ENCODE assay signal across 21 cellular contexts in the genomic region with DNA sequence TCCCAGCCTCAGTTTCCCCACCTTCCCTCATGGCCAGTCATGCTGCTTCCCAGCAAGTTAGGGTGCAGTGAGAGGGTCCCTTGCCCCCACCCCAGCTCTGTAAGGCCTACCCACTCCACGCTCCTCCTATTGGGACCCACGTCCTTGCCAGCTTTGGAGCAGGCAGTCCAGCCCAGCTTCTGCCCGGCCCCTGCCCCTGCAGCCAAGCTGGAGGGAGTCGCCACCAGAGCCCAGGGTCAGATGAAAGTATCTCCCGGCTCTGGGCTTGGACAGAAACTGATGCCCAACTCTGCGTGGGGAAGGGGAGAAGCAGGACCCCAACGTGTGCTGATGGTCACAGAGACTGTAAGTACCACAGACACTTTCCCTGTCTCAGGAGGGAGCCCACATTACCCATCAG.
"Had no signal": no experiment of that assay in that cellular context is flagged by ENCODE, and none has a peak within 500 bp of the region (broad histone marks: within the 10 kb centered on the region; RNA-seq: fewer than 3 reads in every experiment).

No MANE protein-coding gene starts in this region.

- DNase-seq: activated CD4-positive, alpha-beta T cell treated with anti-CD3 and anti-CD28 coated beads for 4 hours; activated CD4-positive, alpha-beta T cell treated with anti-CD3 and anti-CD28 coated beads, Interleukin-2, amount 50 U/mL, for 48 hours; activated CD4-positive, CD25-positive, alpha-beta regulatory T cell; activated CD8-positive, alpha-beta memory T cell treated with anti-CD3 and anti-CD28 coated beads, Interleukin-2, amount 50 U/mL, for 48 hours; activated naive CD4-positive, alpha-beta T cell; activated naive CD8-positive, alpha-beta T cell treated with anti-CD3 and anti-CD28 coated beads for 36 hours; activated T-cell treated with anti-CD3 and anti-CD28 coated beads, Interleukin-2, amount 50 U/mL, for 4 hours; left colon; naive B cell; small intestine; stimulated activated CD4-positive, alpha-beta T cell treated with anti-CD3 and anti-CD28 coated beads, Interleukin-2, amount 100 ng/mL, for 24 hours; T-helper 17 cell; testis; upper lobe of left lung had no signal

- H3K4me1 ChIP-seq: breast epithelium, gastroesophageal sphincter, heart left ventricle, testis, upper lobe of left lung had no signal

- H3K4me3 ChIP-seq: breast epithelium, coronary artery, gastroesophageal sphincter, heart left ventricle, testis, upper lobe of left lung had no signal

- ATAC-seq: activated T-cell treated with anti-CD3 and anti-CD28 coated beads, Interleukin-2, amount 50 U/mL, for 4 hours; gastroesophageal sphincter; heart left ventricle; left colon; sciatic nerve; stimulated activated effector memory CD8-positive, alpha-beta T cell treated with anti-CD3 and anti-CD28 coated beads, Interleukin-12 subunit alpha, Interleukin-12 subunit beta, amount 100 ng/mL, for 72 hours; T-helper 17 cell had no signal

- H3K36me3 ChIP-seq: breast epithelium, gastroesophageal sphincter, heart left ventricle, upper lobe of left lung had no signal

- H3K9me3 ChIP-seq: breast epithelium, gastroesophageal sphincter, heart left ventricle, testis, upper lobe of left lung had no signal

- H3K27me3 ChIP-seq: breast epithelium, testis, upper lobe of left lung had no signal

- H3K27ac ChIP-seq: breast epithelium, coronary artery, epithelial cell of prostate, gastroesophageal sphincter, heart left ventricle, testis, upper lobe of left lung had no signal
